In the genomic region with DNA sequence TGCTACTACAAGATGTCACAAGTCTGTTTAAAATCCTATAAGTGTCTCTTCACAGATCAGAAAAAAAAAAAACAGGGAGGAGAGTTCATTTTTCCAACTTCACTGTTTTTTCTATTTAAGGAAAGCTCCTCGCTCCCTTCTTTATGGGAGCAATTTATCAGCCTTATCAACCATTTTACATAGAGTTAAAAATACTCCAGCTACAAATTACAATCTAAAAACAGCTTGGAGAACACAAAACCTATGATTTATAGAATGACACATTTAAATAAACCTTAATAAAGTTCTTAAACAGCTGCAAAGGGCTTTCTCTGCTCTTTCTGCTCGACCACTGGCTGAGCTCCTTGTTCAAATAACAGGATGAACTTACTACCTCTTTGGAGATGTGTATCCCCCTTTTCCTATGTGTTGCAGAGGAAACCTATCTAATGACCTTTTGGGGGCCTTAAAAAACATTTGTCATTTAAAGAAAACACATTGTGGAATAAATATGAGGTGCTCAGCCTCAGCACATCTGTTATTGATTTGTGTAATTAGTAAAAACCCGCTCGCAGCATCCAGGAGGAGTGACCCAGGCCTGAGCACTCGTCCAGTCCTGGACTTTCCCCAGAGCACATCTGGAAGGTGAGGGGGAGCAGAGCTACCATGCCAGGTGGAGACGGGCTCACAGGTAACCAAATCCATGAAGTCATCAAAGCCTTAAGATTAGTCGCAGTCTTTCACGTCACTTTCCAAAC, we compare ENCODE assay signal across 26 cellular contexts.
DNase-seq lines count a peak whose midpoint lies in the region; ATAC-seq and TF ChIP-seq lines count a peak whose summit lies in the region.
"Had no signal": no experiment of that assay in that cellular context is flagged by ENCODE, and none has a peak within 500 bp of the region (broad histone marks: within the 10 kb centered on the region; RNA-seq: fewer than 3 reads in every experiment).

No MANE protein-coding gene starts in this region.

- H3K4me3 Mint-ChIP-seq in nephron (peak overlapping the region in 2 of 3 experiments; percentile 33 to 49), type B pancreatic cell (peak overlapping the region; percentile 53)
- H3K4me3 Mint-ChIP-seq: IgD-negative memory B cell; naive thymus-derived CD4-positive, alpha-beta T cell; stimulated activated effector memory CD8-positive, alpha-beta T cell treated with anti-CD3 and anti-CD28 coated beads, Interleukin-12 subunit alpha, Interleukin-12 subunit beta, amount 100 ng/mL, for 72 hours had no signal

- no peak for ATAC-seq in HG03095 (IDR thresholded peaks at IDR 0.05; ENCODE audit: unreplicated experiment)
- ATAC-seq: activated naive CD4-positive, alpha-beta T cell treated with anti-CD3 and anti-CD28 coated beads, Interleukin-2, amount 50 U/mL, for 72 hours; HCT116; left ventricle myocardium superior; naive thymus-derived CD4-positive, alpha-beta T cell; right lobe of liver; stimulated activated effector memory CD8-positive, alpha-beta T cell treated with anti-CD3 and anti-CD28 coated beads, Interleukin-12 subunit alpha, Interleukin-12 subunit beta, amount 100 ng/mL, for 72 hours had no signal

- peaks cover 6% of the 10 kb centered on the region for H3K9me3 Mint-ChIP-seq in nephron
- peaks cover 6% of the 10 kb centered on the region for H3K9me3 Mint-ChIP-seq in type B pancreatic cell
- H3K9me3 Mint-ChIP-seq: activated naive CD4-positive, alpha-beta T cell treated with anti-CD3 and anti-CD28 coated beads, Interleukin-2, amount 50 U/mL, for 72 hours; IgD-negative memory B cell; naive thymus-derived CD4-positive, alpha-beta T cell; stimulated activated effector memory CD8-positive, alpha-beta T cell treated with anti-CD3 and anti-CD28 coated beads, Interleukin-12 subunit alpha, Interleukin-12 subunit beta, amount 100 ng/mL, for 72 hours had no signal

- no peak overlapping the region for H3K9ac ChIP-seq in fibroblast of lung (ENCODE audit: insufficient read depth, low read length)

- no peaks in the 10 kb centered on the region for H3K27me3 ChIP-seq in fibroblast of lung (ENCODE audit: control insufficient read depth, insufficient read depth, low read length)
- H3K27me3 ChIP-seq: Peyer's patch, right lobe of liver had no signal

- H3K27me3 Mint-ChIP-seq in nephron (ENCODE audit: low read depth) (no peaks in the 10 kb centered on the region), type B pancreatic cell (no peaks in the 10 kb centered on the region)
- H3K27me3 Mint-ChIP-seq: IgD-negative memory B cell had no signal

- H3K36me3 Mint-ChIP-seq in nephron (ENCODE audit: low read depth) (peaks cover 3% of the 10 kb centered on the region), type B pancreatic cell (peaks cover 3% of the 10 kb centered on the region)
- H3K36me3 Mint-ChIP-seq: activated naive CD4-positive, alpha-beta T cell treated with anti-CD3 and anti-CD28 coated beads, Interleukin-2, amount 50 U/mL, for 72 hours had no signal

- peak; percentile 29 for DNase-seq in RPMI7951 (ENCODE audit: low read depth)
- peak; percentile 20 to 47 for DNase-seq in fibroblast of lung (ENCODE audit: low read depth in 2 of 2)
- DNase-seq in type B pancreatic cell (ENCODE audit: extremely low spot score, unreplicated experiment) = no peak
- no peak for DNase-seq in AML-193 (lab: John Stamatoyannopoulos, UW)
- no peak for DNase-seq in stimulated activated CD4-positive, alpha-beta T cell treated with anti-CD3 and anti-CD28 coated beads, Interleukin-4, amount 100 ng/mL, for 1 hour
- no peak for DNase-seq in activated T-cell treated with anti-CD3 and anti-CD28 coated beads, Interleukin-2, amount 50 U/mL, for 1 hour
- DNase-seq: ACHN; head of caudate nucleus; left ventricle myocardium superior; midbrain; naive thymus-derived CD4-positive, alpha-beta T cell; NCI-H1048; NCI-H1694; NCI-H446; NCI-H748 treated with DMSO at 0.1 percent for 48 hours; Peyer's patch; right lobe of liver; SIG-M5; stimulated activated CD4-positive, alpha-beta T cell treated with anti-CD3 and anti-CD28 coated beads, Interleukin-4, amount 100 ng/mL, for 4 hours; T-helper 9 cell had no signal

- no peaks in the 10 kb centered on the region for H3K79me2 ChIP-seq in fibroblast of lung (ENCODE audit: control insufficient read depth, insufficient read depth, low read length)

- H3K9me3 ChIP-seq in fibroblast of lung (ENCODE audit: control insufficient read depth, insufficient read depth, low read depth, low read length) = no peaks in the 10 kb centered on the region
- H3K9me3 ChIP-seq: Peyer's patch, right lobe of liver had no signal

- no peak overlapping the region for H3K27ac ChIP-seq in fibroblast of lung (ENCODE audit: insufficient read depth, low read length)
- H3K27ac ChIP-seq: Peyer's patch, right lobe of liver had no signal

- H3K4me2 ChIP-seq in fibroblast of lung (ENCODE audit: extremely low read depth, insufficient read depth, low read length) = no peak overlapping the region

- no peaks in the 10 kb centered on the region for H3K4me1 ChIP-seq in fibroblast of lung (ENCODE audit: control insufficient read depth, extremely low read depth, insufficient read depth, low read length)
- H3K4me1 ChIP-seq: Peyer's patch, right lobe of liver had no signal

- peak overlapping the region; percentile 99 to 100 (median 99) for H3K27ac Mint-ChIP-seq in nephron
- H3K27ac Mint-ChIP-seq in type B pancreatic cell = peak overlapping the region; percentile 75
- H3K27ac Mint-ChIP-seq: activated naive CD4-positive, alpha-beta T cell treated with anti-CD3 and anti-CD28 coated beads, Interleukin-2, amount 50 U/mL, for 72 hours; naive thymus-derived CD4-positive, alpha-beta T cell; stimulated activated effector memory CD8-positive, alpha-beta T cell treated with anti-CD3 and anti-CD28 coated beads, Interleukin-12 subunit alpha, Interleukin-12 subunit beta, amount 100 ng/mL, for 72 hours had no signal

- H2AFZ ChIP-seq in fibroblast of lung (ENCODE audit: low read length) = no peak overlapping the region

- no peaks in the 10 kb centered on the region for H3K36me3 ChIP-seq in fibroblast of lung (ENCODE audit: control insufficient read depth, insufficient read depth, low read length)
- H3K36me3 ChIP-seq: Peyer's patch, right lobe of liver had no signal

- TF ChIP-seq CTCF in fibroblast of lung (conservative IDR thresholded peaks at IDR 0.05 in 1 of 2, IDR thresholded peaks at IDR 0.05 in 1 of 2; ENCODE audit: low read depth in 1 of 2, low read length in 2 of 2) (no peak), nephron (IDR thresholded peaks at IDR 0.05; ENCODE audit: unreplicated experiment in 3 of 3) (no peak), type B pancreatic cell (conservative IDR thresholded peaks at IDR 0.05) (no peak)

- no peaks in the 10 kb centered on the region for H4K20me1 ChIP-seq in fibroblast of lung (ENCODE audit: control insufficient read depth, extremely low read depth, insufficient read depth, low read length)

- H3K4me3 ChIP-seq in fibroblast of lung (replicated peaks in 1 of 4; ENCODE audit: control extremely low read depth in 1 of 4, insufficient read depth in 1 of 4, low read depth in 3 of 4, low read length in 4 of 4) = no peak overlapping the region
- H3K4me3 ChIP-seq: Peyer's patch, right lobe of liver had no signal

- H3K4me1 Mint-ChIP-seq in nephron (peaks cover 50% of the 10 kb centered on the region), type B pancreatic cell (ENCODE audit: unreplicated experiment) (peaks cover 26% of the 10 kb centered on the region)
- H3K4me1 Mint-ChIP-seq: IgD-negative memory B cell; naive thymus-derived CD4-positive, alpha-beta T cell; stimulated activated effector memory CD8-positive, alpha-beta T cell treated with anti-CD3 and anti-CD28 coated beads, Interleukin-12 subunit alpha, Interleukin-12 subunit beta, amount 100 ng/mL, for 72 hours had no signal

Comparison
In these comparisons a context has a peak if more than half of its experiments do, and no peak if none do; other contexts are left out.
1. DNase-seq: peak in RPMI7951 (single experiment) and fibroblast of lung (2 of 2); none in type B pancreatic cell (single experiment), AML-193 (0 of 2), stimulated activated CD4-positive, alpha-beta T cell treated with anti-CD3 and anti-CD28 coated beads, Interleukin-4, amount 100 ng/mL, for 1 hour (single experiment) and activated T-cell treated with anti-CD3 and anti-CD28 coated beads, Interleukin-2, amount 50 U/mL, for 1 hour (single experiment).